ENCODE assay signal across 8 cellular contexts in the genomic region with DNA sequence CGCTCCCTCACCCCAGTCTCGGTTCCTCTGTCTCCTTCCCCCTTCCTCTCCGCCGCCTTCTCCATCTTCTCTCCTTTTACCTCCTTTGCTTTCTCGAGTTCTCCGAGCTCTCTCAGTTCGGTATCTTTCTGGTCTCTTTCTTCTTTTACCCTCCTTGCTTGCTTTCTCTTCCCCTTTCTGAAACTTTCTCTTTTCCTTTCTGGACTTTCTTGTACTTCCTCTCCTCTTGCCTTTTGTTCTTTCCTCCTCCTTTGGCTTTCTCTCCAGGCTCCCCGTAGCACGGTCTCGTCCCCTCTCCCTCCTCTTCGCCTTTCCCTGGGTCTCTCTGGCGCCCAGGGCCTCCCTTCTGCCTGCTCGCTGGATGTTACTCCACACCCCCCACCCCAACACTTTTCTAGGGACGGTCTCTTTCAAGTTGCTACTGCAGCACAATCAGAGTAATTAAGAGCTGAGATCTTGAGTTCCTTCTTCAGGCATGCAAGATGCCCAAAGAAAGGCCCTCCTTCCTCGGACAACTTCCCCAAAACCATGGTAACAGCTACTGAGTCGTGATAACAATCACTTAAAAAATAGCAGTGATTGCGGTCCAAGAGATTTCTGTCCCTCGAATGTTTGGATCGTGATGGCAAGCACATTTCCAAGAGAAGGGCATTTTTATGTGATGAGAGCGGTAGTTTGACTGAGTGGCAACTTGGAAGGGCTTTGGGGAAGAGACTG. TPM values are rescaled to one million over a fixed set of nuclear protein-coding genes. Genes with fewer than 3 reads are reported as not detected.
DNase-seq lines count a peak whose midpoint lies in the region; ATAC-seq, FAIRE-seq and TF ChIP-seq lines count a peak whose summit lies in the region.

No MANE protein-coding gene starts in this region.

- TF ChIP-seq POLR2A in HepG2 (IDR thresholded peaks at IDR 0.05; ENCODE audit: insufficient read depth in 1 of 2, low read depth in 2 of 2, low read length in 2 of 2) = no peak

- no peaks in the 10 kb centered on the region for H3K36me3 ChIP-seq in MM.1S (replicated peaks; ENCODE audit: insufficient read depth, low read length)
- H3K36me3 ChIP-seq in endodermal cell (ENCODE audit: control insufficient read depth, insufficient read depth, low read length) = no peaks in the 10 kb centered on the region
- H3K36me3 ChIP-seq in neuron (ENCODE audit: insufficient read depth, low read length) = no peaks in the 10 kb centered on the region
- no peaks in the 10 kb centered on the region for H3K36me3 ChIP-seq in HepG2 (replicated peaks in 1 of 2; ENCODE audit: control insufficient read depth in 1 of 2, insufficient read depth in 2 of 2, low read length in 2 of 2)

- peak overlapping the region; percentile 92 for H3K27ac Mint-ChIP-seq in endodermal cell

- H3K9ac ChIP-seq in MM.1S (ENCODE audit: low read length) = no peak overlapping the region
- H3K9ac ChIP-seq in endodermal cell (ENCODE audit: extremely low read depth, low read length, poor library complexity, severe bottlenecking) = peak overlapping the region; percentile 40
- H3K9ac ChIP-seq in HepG2 (ENCODE audit: insufficient read depth, low read depth, low read length) = no peak overlapping the region

- intact Hi-C loops in HepG2 (cut with micrococcal nuclease; ENCODE audit: unreplicated experiment) = no loop called here

- H3K4me2 ChIP-seq in MM.1S (ENCODE audit: low read depth, low read length) (peak overlapping the region; percentile 99), HepG2 (ENCODE audit: low read depth, low read length) (no peak overlapping the region)

- no peaks in the 10 kb centered on the region for H3K9me3 Mint-ChIP-seq in endodermal cell

- 11% methylated on average over 15 to 20 of the region's 20 CpGs for WGBS in endodermal cell (ENCODE audit: insufficient coverage in 1 of 2, insufficient read length in 1 of 2), 2 experiments
- 30% methylated on average over 19 of the region's 20 CpGs for WGBS in HepG2 (ENCODE audit: low lambda C conversion rate)

- H3K4me1 ChIP-seq in MM.1S (ENCODE audit: low read length) (peaks cover 5% of the 10 kb centered on the region; the same call in 1 of the 2 replicates), endodermal cell (ENCODE audit: control insufficient read depth, insufficient read depth, low read length) (peaks cover 3% of the 10 kb centered on the region), neuron (ENCODE audit: insufficient read depth, low read length) (peaks cover 33% of the 10 kb centered on the region), HepG2 (ENCODE audit: insufficient read depth, low read length) (no peaks in the 10 kb centered on the region)

- in situ Hi-C loops in HepG2 (cut with HindIII; ENCODE audit: extremely low pct_ligation_motif_present, low pct_unique_long_range_greater_than_20kb) (no loop called here), ACHN (cut with HindIII; ENCODE audit: low pct_ligation_motif_present, low pct_unique_long_range_greater_than_20kb, low sequenced_read_pairs) (no loop called here)

- no peaks in the 10 kb centered on the region for H3K27me3 Mint-ChIP-seq in endodermal cell (ENCODE audit: insufficient read depth)

- TF ChIP-seq EP300 in HepG2 (IDR thresholded peaks at IDR 0.05; ENCODE audit: low read depth in 2 of 2, low read length in 2 of 2) (no peak), HepG2 (CRISPR knock-in tag; IDR thresholded peaks at IDR 0.05; ENCODE audit: borderline replicate concordance) (no peak)

- TF ChIP-seq RAD21 in HepG2 (CRISPR knock-in tag; IDR thresholded peaks at IDR 0.05) = no peak

- DNase-seq in CD1c-positive myeloid dendritic cell (ENCODE audit: extremely low spot score) (peak; percentile 66), MM.1S (no peak), endodermal cell (peak; percentile 76), HepG2 (ENCODE audit: low spot score) (no peak), HEK293T (ENCODE audit: extremely low spot score) (no peak), ACHN (no peak)

- no peaks in the 10 kb centered on the region for H3K9me2 ChIP-seq in MM.1S (replicated peaks; ENCODE audit: insufficient read depth, low read length)

- H3K27me3 ChIP-seq in MM.1S (replicated peaks; ENCODE audit: insufficient read depth, low read length) (peaks cover 48% of the 10 kb centered on the region), endodermal cell (ENCODE audit: control insufficient read depth, insufficient read depth, low read length, poor library complexity, severe bottlenecking) (no peaks in the 10 kb centered on the region), neuron (ENCODE audit: insufficient read depth, low read length) (no peaks in the 10 kb centered on the region), HepG2 (ENCODE audit: control insufficient read depth in 1 of 2, insufficient read depth in 2 of 2, low read length in 2 of 2) (peaks cover 3 to 53% of the 10 kb centered on the region in 2 experiments)

- BruUV-seq in HepG2 (replicated peaks; lab: Mats Ljungman, UMichigan) = no TSS peak

- CTCF ChIA-PET in HepG2 (lab: Yijun Ruan, JAX; ENCODE audit: low intra/inter-chr PET ratio, low total read pairs) (no interaction called here), HEK293T (lab: Yijun Ruan, JAX) (interaction anchor here (0.6 to 1.5 kb wide), 5 partner anchors 45 to 1760 kb away, joined by 3 to 5 read pairs (median 3); no protein-coding TSS in a partner anchor)

- peak overlapping the region; percentile 69 for H3K4me3 ChIP-seq in MM.1S (ENCODE audit: low read length)
- H3K4me3 ChIP-seq in endodermal cell (ENCODE audit: low read length) = peak overlapping the region; percentile 81
- peak overlapping the region; percentile 84 for H3K4me3 ChIP-seq in neuron (ENCODE audit: low read length)
- no peak overlapping the region for H3K4me3 ChIP-seq in HepG2 (replicated peaks in 1 of 3; ENCODE audit: insufficient read depth in 1 of 3, low read depth in 2 of 3, low read length in 3 of 3)

- TF ChIP-seq CTCF in MM.1S (IDR thresholded peaks at IDR 0.05; ENCODE audit: low read length) (no peak), endodermal cell (conservative IDR thresholded peaks at IDR 0.05) (no peak), HepG2 (CRISPR knock-in tag; IDR thresholded peaks at IDR 0.05) (no peak)

- H3K36me3 Mint-ChIP-seq in endodermal cell (ENCODE audit: low read depth) = no peaks in the 10 kb centered on the region

- H3K79me2 ChIP-seq in MM.1S (ENCODE audit: low read length) = no peaks in the 10 kb centered on the region
- H3K79me2 ChIP-seq in HepG2 (ENCODE audit: insufficient read depth, low read length) = no peaks in the 10 kb centered on the region

- H2AFZ ChIP-seq in MM.1S (ENCODE audit: low read length) (peak overlapping the region; percentile 85; the same call in 1 of the 2 replicates), neuron (ENCODE audit: low read depth, low read length) (peak overlapping the region; percentile 44), HepG2 (ENCODE audit: low read length) (no peak overlapping the region)

- no peaks in the 10 kb centered on the region for H3F3A ChIP-seq in MM.1S (ENCODE audit: insufficient read depth, low read length)

- no peaks in the 10 kb centered on the region for H3K9me3 ChIP-seq in MM.1S (replicated peaks; ENCODE audit: insufficient read depth, low read length)
- H3K9me3 ChIP-seq in endodermal cell (ENCODE audit: control insufficient read depth, low read length) = no peaks in the 10 kb centered on the region
- H3K9me3 ChIP-seq in neuron (ENCODE audit: low read length) = no peaks in the 10 kb centered on the region
- H3K9me3 ChIP-seq in HepG2 (ENCODE audit: low read length) = no peaks in the 10 kb centered on the region

- H4K20me1 ChIP-seq in MM.1S (ENCODE audit: insufficient read depth, low read length) (no peaks in the 10 kb centered on the region), HepG2 (ENCODE audit: insufficient read depth, low read length) (no peaks in the 10 kb centered on the region)

- H3K27ac ChIP-seq in MM.1S (ENCODE audit: low read length) = no peak overlapping the region
- no peak overlapping the region for H3K27ac ChIP-seq in endodermal cell (ENCODE audit: low read depth, low read length)
- H3K27ac ChIP-seq in HepG2 (ENCODE audit: extremely low read length, insufficient read depth, low read length) = no peak overlapping the region

- H3K4me1 Mint-ChIP-seq in endodermal cell = peaks cover 30% of the 10 kb centered on the region

- ATAC-seq in GM21619 (IDR thresholded peaks at IDR 0.05; ENCODE audit: unreplicated experiment) (no peak), HepG2 (no peak)

- POLR2A ChIA-PET in HepG2 (lab: Yijun Ruan, JAX) (no interaction called here), HEK293T (lab: Yijun Ruan, JAX) (no interaction called here)

- FAIRE-seq in HepG2 (lab: Jason Lieb, UNC) = no peak

- peak overlapping the region; percentile 83 for H3K4me3 Mint-ChIP-seq in endodermal cell

TF ChIP-seq in HepG2, 621 proteins besides CTCF, POLR2A, EP300 and RAD21 (continues in another document):
- no peak for TF ChIP-seq ZNF720 (CRISPR knock-in tag; IDR thresholded peaks at IDR 0.05)

TF ChIP-seq in HEK293T, 16 proteins besides CTCF, POLR2A, EP300 and RAD21 (continues in another document):
- TF ChIP-seq NFRKB (IDR thresholded peaks at IDR 0.05) (no peak), SUZ12 (IDR thresholded peaks at IDR 0.05) (no peak), HDGF (IDR thresholded peaks at IDR 0.05; ENCODE audit: borderline replicate concordance) (no peak)

RNA-seq across cellular contexts. Expression of gene TENM4, which starts 0.5 kb away (rescaled TPM):
- 100 to 1,000 TPM in 1 of 2 donors, 10 to 100 TPM in 1; 68.2 to 130 TPM for total RNA-seq in endodermal cell
- 23.1 TPM for polyA plus RNA-seq in endodermal cell (2013, experiment 1 of 2)
- 21.2 TPM for polyA plus RNA-seq in endodermal cell (2013, experiment 2 of 2)
- not detected in 2 replicates for total RNA-seq in HepG2 (2016; rRNA removed; fragmentation: Illumina TruSeq; extraction: Trizol)
- total RNA-seq in HepG2 (2016; cell fraction: cytosol; rRNA removed; fragmentation: Illumina TruSeq; extraction: Trizol; ENCODE audit: low read depth) = not detected in 2 replicates
- total RNA-seq in HepG2 (2016; cell fraction: insoluble cytoplasmic fraction; rRNA removed; fragmentation: Illumina TruSeq; extraction: Trizol) = not detected in 2 replicates
- total RNA-seq in HepG2 (2016; cell fraction: membrane; rRNA removed; fragmentation: Illumina TruSeq; extraction: Trizol) = not detected in 2 replicates
- total RNA-seq in HepG2 (2016; cell fraction: nucleus; rRNA removed; fragmentation: Illumina TruSeq; extraction: Trizol) = not detected in 2 replicates
- polyA plus RNA-seq in HepG2 (2011; rRNA removed) = under 0.01 TPM in 1 of 2 replicates, not detected in the other
- polyA plus RNA-seq in HepG2 (2011; cell fraction: cytosol; rRNA removed) = not detected in 2 replicates
- not detected in 2 replicates for polyA plus RNA-seq in HepG2 (2011; cell fraction: nucleus; rRNA removed)
- polyA plus RNA-seq in HepG2 (2012) = not detected in 2 replicates
- not detected in 2 replicates for polyA plus RNA-seq in HepG2 (2016; cell fraction: cytosol; fragmentation: Illumina TruSeq; extraction: Trizol; ENCODE audit: low read depth)
- polyA plus RNA-seq in HepG2 (2016; cell fraction: insoluble cytoplasmic fraction; fragmentation: Illumina TruSeq; extraction: Trizol; ENCODE audit: low read depth) = not detected in 2 replicates
- not detected in 2 replicates for polyA plus RNA-seq in HepG2 (2016; cell fraction: membrane; fragmentation: Illumina TruSeq; extraction: Trizol; ENCODE audit: low read depth)
- not detected in 2 replicates for polyA plus RNA-seq in HepG2 (2016; cell fraction: nucleus; fragmentation: Illumina TruSeq; extraction: Trizol; ENCODE audit: insufficient read depth, low read depth)
- 0.07 TPM in 1 of 2 replicates, not detected in the other for polyA minus RNA-seq in HepG2 (2011; rRNA and poly(A)+ RNA removed; ENCODE audit: low replicate concordance)
- polyA minus RNA-seq in HepG2 (2011; cell fraction: cytosol; rRNA and poly(A)+ RNA removed) = not detected in 2 replicates
- not detected in 2 replicates for polyA minus RNA-seq in HepG2 (2011; cell fraction: nucleus; rRNA and poly(A)+ RNA removed)

Comparison
In these comparisons a context has a peak if more than half of its experiments do, and no peak if none do; other contexts are left out.
1. DNase-seq: peak in CD1c-positive myeloid dendritic cell (single experiment) and endodermal cell (single experiment); none in MM.1S (single experiment), HepG2 (single experiment), HEK293T (single experiment) and ACHN (single experiment).
2. H3K4me3 ChIP-seq: peak in MM.1S (single experiment), endodermal cell (single experiment) and neuron (single experiment); none in HepG2 (0 of 3).
3. RNA of gene TENM4, which starts 0.5 kb away (total RNA-seq): 68.2 to 130 TPM in endodermal cell; not detected in HepG2; every median in the first group is over 10 times any median in the second.